In genomic region chr16:29900102-29900887, GRCh38 we compare ENCODE assay signal across 8 cellular contexts. TPM values are rescaled to one million over a fixed set of nuclear protein-coding genes. Genes with fewer than 3 reads are reported as not detected.
DNase-seq lines count a peak whose midpoint lies in the region; ATAC-seq, FAIRE-seq and TF ChIP-seq lines count a peak whose summit lies in the region.

Gene ASPHD1 (plus strand): TSS chr16:29900488. CDS start chr16:29900972, 484 bp downstream.

- H2AFZ ChIP-seq in Loucy (ENCODE audit: low read length) = peak within 1 kb of the TSS; percentile 55; the same call in 1 of the 2 replicates

- TF ChIP-seq CTCF in AG09319 (IDR thresholded peaks at IDR 0.05; ENCODE audit: low read depth, low read length) = no peak
- no peak for TF ChIP-seq CTCF in Loucy (conservative IDR thresholded peaks at IDR 0.05; ENCODE audit: low read length)
- no peak for TF ChIP-seq CTCF in right atrium auricular region (IDR thresholded peaks at IDR 0.05)

- ATAC-seq in GM19324 (IDR thresholded peaks at IDR 0.05; ENCODE audit: low FRiP score, unreplicated experiment) = peak; percentile 69

- DNase-seq in AG09319 (ENCODE audit: extremely low read depth, low read depth) (peak; percentile 66), SW480 (ENCODE audit: low spot score) (peak; percentile 75), right atrium auricular region (ENCODE audit: low spot score) (no peak), posterior vena cava (ENCODE audit: low spot score) (peak; percentile 85), urothelium cell line (ENCODE audit: low spot score) (peak; percentile 87)

- H3K27ac ChIP-seq in angular gyrus (ENCODE audit: low read depth, low read length) (peak within 1 kb of the TSS; percentile 97), right atrium auricular region (no peak within 1 kb of the TSS)

- peak within 1 kb of the TSS; percentile 70 for H3K4me3 ChIP-seq in Loucy (ENCODE audit: low read length, poor library complexity, severe bottlenecking)
- H3K4me3 ChIP-seq in right atrium auricular region = peak within 1 kb of the TSS; percentile 40 to 60

- H3K9me2 ChIP-seq in Loucy (replicated peaks; ENCODE audit: low read depth, low read length) = no peaks in the 10 kb centered on the region

- H3F3A ChIP-seq in Loucy (ENCODE audit: low read depth) = no peaks in the 10 kb centered on the region

- H3K27me3 ChIP-seq in Loucy (ENCODE audit: insufficient read depth, low read length, poor library complexity, severe bottlenecking) = no peaks in the 10 kb centered on the region
- H3K27me3 ChIP-seq in right atrium auricular region = peaks cover 7 to 8% of the 10 kb centered on the region in 2 donors

- H3K36me3 ChIP-seq in Loucy (ENCODE audit: insufficient read depth, low read length) = no peaks in the 10 kb centered on the region
- no peaks in the 10 kb centered on the region for H3K36me3 ChIP-seq in right atrium auricular region

- H4K20me1 ChIP-seq in Loucy (ENCODE audit: insufficient read depth, low read length, poor library complexity, severe bottlenecking) = peaks cover 12% of the 10 kb centered on the region

- peak within 1 kb of the TSS; percentile 66 for H3K4me2 ChIP-seq in Loucy (ENCODE audit: low read depth, low read length, poor library complexity, severe bottlenecking)

- intact Hi-C loops in posterior vena cava (cut with DNase I) = no loop called here

- FAIRE-seq in urothelium cell line (lab: Jason Lieb, UNC) = no peak

- no peaks in the 10 kb centered on the region for H3K79me2 ChIP-seq in Loucy (ENCODE audit: insufficient read depth, low read length)

- no peak within 1 kb of the TSS for H3K9ac ChIP-seq in Loucy (ENCODE audit: low read depth, low read length, poor library complexity, severe bottlenecking)

- H3K4me1 ChIP-seq in Loucy (ENCODE audit: insufficient read depth, low read length, poor library complexity, severe bottlenecking) = peaks cover 13% of the 10 kb centered on the region
- peaks cover 0 to 26% of the 10 kb centered on the region in 2 donors for H3K4me1 ChIP-seq in right atrium auricular region

- H3K9me3 ChIP-seq in Loucy (ENCODE audit: insufficient read depth, low read depth, low read length) (no peaks in the 10 kb centered on the region), right atrium auricular region (no peaks in the 10 kb centered on the region)

RNA-seq across cellular contexts. Expression of gene ASPHD1, which starts in this region (rescaled TPM):
- total RNA-seq in right atrium auricular region (1 to 10 TPM; 1.5 to 3.2 TPM), posterior vena cava (under 1 TPM; 0.33 to 0.51 TPM)

Comparison
In these comparisons a context has a peak if more than half of its experiments do, and no peak if none do; other contexts are left out.
1. Peak in DNase-seq in posterior vena cava; RNA of the gene not detected or under 1 TPM.